Comparison of ENCODE assay signal across 15 cellular contexts in the genomic region with DNA sequence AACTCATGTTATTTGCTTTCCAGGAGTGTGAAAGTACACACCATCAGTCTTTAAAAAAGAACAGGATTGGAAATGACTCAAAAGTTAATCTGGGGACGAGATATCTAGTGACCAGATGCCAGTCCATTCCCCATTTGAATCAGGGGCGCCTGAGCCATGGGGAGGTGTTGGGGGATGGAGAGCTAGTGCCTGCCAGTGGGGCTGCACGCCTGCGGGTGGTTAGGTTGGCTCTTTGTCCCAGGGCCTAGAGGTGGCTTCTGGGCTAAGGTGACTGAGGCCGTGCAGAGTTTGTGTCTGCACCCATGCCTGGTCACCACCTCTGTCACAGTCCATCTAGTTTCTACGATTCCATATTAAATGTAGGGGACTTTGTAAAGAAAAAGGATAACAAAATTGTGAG.
DNase-seq lines count a peak whose midpoint lies in the region; ATAC-seq and TF ChIP-seq lines count a peak whose summit lies in the region.
"Had no signal": no experiment of that assay in that cellular context is flagged by ENCODE, and none has a peak within 500 bp of the region (broad histone marks: within the 10 kb centered on the region; RNA-seq: fewer than 3 reads in every experiment).

No MANE protein-coding gene starts in this region.

- no peaks in the 10 kb centered on the region for H3K9me3 Mint-ChIP-seq in nephron progenitor cell

- 83 to 89% (median 86%) methylated on average over 6 of the region's 6 CpGs for WGBS in spleen, 5 donors

- no peaks in the 10 kb centered on the region for H3K9me3 ChIP-seq in spleen
- H3K9me3 ChIP-seq: BLaER1 treated with 17β-estradiol and CSF1 and Interleukin-3, amounts not matched to agents 10 nM and 100 nM; HAP-1 had no signal

- no peak for TF ChIP-seq POLR2A in spleen (IDR thresholded peaks at IDR 0.05)

- peaks cover 62% of the 10 kb centered on the region for H3K4me1 Mint-ChIP-seq in nephron progenitor cell

- H3K27ac ChIP-seq in spleen: no peak overlapping the region
- H3K27ac ChIP-seq: BLaER1 treated with 17β-estradiol and CSF1 and Interleukin-3, amounts not matched to agents 10 nM and 100 nM had no signal

- H3K27me3 Mint-ChIP-seq in nephron progenitor cell (ENCODE audit: low read depth, poor library complexity): peaks cover 6% of the 10 kb centered on the region

- TF ChIP-seq CTCF in nephron progenitor cell (IDR thresholded peaks at IDR 0.05) (no peak), spleen (IDR thresholded peaks at IDR 0.05 in 8 of 11, conservative IDR thresholded peaks at IDR 0.05 in 3 of 11) (no peak)

- H3K4me3 Mint-ChIP-seq in nephron progenitor cell: no peak overlapping the region
- H3K4me3 Mint-ChIP-seq: CD4-positive, CD25-positive, alpha-beta regulatory T cell had no signal

- H3K36me3 ChIP-seq in spleen: no peaks in the 10 kb centered on the region
- H3K36me3 ChIP-seq: BLaER1 treated with 17β-estradiol and CSF1 and Interleukin-3, amounts not matched to agents 10 nM and 100 nM; HAP-1 had no signal

- no peak overlapping the region for H3K4me3 ChIP-seq in spleen
- H3K4me3 ChIP-seq: BLaER1 treated with 17β-estradiol and CSF1 and Interleukin-3, amounts not matched to agents 10 nM and 100 nM; HAP-1 had no signal

- peak; percentile 60 for ATAC-seq in left ventricle myocardium superior
- ATAC-seq in left lobe of liver: no peak
- ATAC-seq in HG02623 (IDR thresholded peaks at IDR 0.05; ENCODE audit: unreplicated experiment): no peak
- ATAC-seq: HepG2 had no signal

- H3K36me3 Mint-ChIP-seq in nephron progenitor cell (ENCODE audit: low read depth): no peaks in the 10 kb centered on the region
- H3K36me3 Mint-ChIP-seq: CD4-positive, CD25-positive, alpha-beta regulatory T cell had no signal

- H3K27me3 ChIP-seq in spleen (replicated peaks in 1 of 7): no peaks in the 10 kb centered on the region
- H3K27me3 ChIP-seq: BLaER1 treated with 17β-estradiol and CSF1 and Interleukin-3, amounts not matched to agents 10 nM and 100 nM had no signal

- peak overlapping the region; percentile 36 for H3K27ac Mint-ChIP-seq in nephron progenitor cell
- H3K27ac Mint-ChIP-seq: CD4-positive, CD25-positive, alpha-beta regulatory T cell had no signal

- peaks cover 0 to 11% (median 3%) of the 10 kb centered on the region in 6 donors for H3K4me1 ChIP-seq in spleen
- H3K4me1 ChIP-seq: HAP-1 had no signal

- DNase-seq in left ventricle myocardium superior (no peak), cardiac septum (ENCODE audit: low spot score) (no peak), nephron progenitor cell (no peak), spleen (peak; percentile 39), left lobe of liver (ENCODE audit: low spot score) (no peak), NCI-H524 treated with DMSO at 0.1 percent for 48 hours (lab: John Stamatoyannopoulos, UW) (no peak)
- DNase-seq: ACHN; CD4-positive, CD25-positive, alpha-beta regulatory T cell; DMS53; GF-D8; GOT3 had no signal

- intact Hi-C loops in left ventricle myocardium superior (cut with micrococcal nuclease): no loop called here
- intact Hi-C loops in cardiac septum (cut with DNase I): no loop called here
- intact Hi-C loops in spleen (cut with DNase I; ENCODE audit: low total_unique reads): no loop called here
